Comparison of ENCODE assay signal across 8 cellular contexts in the genomic region with DNA sequence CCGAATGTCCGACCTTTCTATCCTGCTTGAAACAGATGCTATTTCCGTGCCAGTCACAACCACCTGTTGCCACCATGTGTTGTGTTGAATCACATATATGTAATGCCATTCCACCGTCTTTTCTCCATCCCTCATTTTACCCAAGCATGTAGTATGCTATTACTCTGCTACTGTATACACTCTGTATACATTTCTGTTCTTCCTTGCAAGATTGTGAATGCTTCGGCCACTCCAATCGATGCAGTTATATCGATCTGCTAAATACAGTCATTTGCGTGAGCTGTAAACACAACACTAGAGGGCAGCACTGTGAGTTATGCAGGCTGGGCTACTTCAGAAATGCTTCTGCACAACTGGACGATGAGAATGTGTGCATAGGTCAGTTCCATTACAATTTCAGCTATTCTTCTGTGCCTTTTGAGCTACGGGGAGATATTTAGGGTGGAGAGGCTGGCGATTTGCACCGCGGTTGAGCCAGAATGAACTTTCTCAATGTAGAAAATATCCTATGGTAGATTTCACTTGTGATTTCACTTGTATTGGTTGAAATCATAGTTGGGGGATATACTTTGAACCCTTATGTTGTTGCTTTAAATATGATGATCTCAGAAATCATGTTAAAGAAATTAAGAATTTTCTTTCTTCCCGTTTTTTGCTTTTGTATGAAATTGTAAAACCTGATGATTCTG.
A peak's percentile ranks its signal among the peaks of the same experiment; 100 is the strongest.
DNase-seq lines count a peak whose midpoint lies in the region; ATAC-seq and TF ChIP-seq lines count a peak whose summit lies in the region.

No MANE protein-coding gene starts in this region.

- H3K4me1 ChIP-seq in PC-9 (replicated peaks; ENCODE audit: insufficient read depth) (no peaks in the 10 kb centered on the region), mucosa of descending colon (ENCODE audit: low read depth) (no peaks in the 10 kb centered on the region)

- no peaks in the 10 kb centered on the region for H3K27me3 ChIP-seq in PC-9 (ENCODE audit: insufficient read depth, low read depth)

- no peaks in the 10 kb centered on the region for H4K20me1 ChIP-seq in PC-9 (ENCODE audit: insufficient read depth)

- TF ChIP-seq CTCF in PC-9 (conservative IDR thresholded peaks at IDR 0.05), result peak; percentile 93
- TF ChIP-seq CTCF in mucosa of descending colon (IDR thresholded peaks at IDR 0.05), result peak; percentile 50

- no peak overlapping the region for H3K4me2 ChIP-seq in PC-9

- H3K9me3 ChIP-seq in PC-9 (ENCODE audit: insufficient read depth, low read depth) (no peaks in the 10 kb centered on the region), mucosa of descending colon (no peaks in the 10 kb centered on the region)

- intact Hi-C loops in PC-9 (cut with micrococcal nuclease; ENCODE audit: unreplicated experiment), result loop anchor here (1.0 to 10.0 kb wide), 2 partner anchors 94 to 320 kb away; no protein-coding TSS in a partner anchor
- intact Hi-C loops in mucosa of descending colon (cut with DNase I, micrococcal nuclease), result loop anchor here in 1 of 2 donors (5.0 kb wide), 1 partner anchor 322 kb away; no protein-coding TSS in a partner anchor

- POLR2A ChIA-PET in PC-9 (lab: Charles Lee; ENCODE audit: unreplicated experiment), result no interaction called here

- no peaks in the 10 kb centered on the region for H3K9me2 ChIP-seq in PC-9 (ENCODE audit: insufficient read depth)

- no peak overlapping the region; the same call in 1 of the 2 replicates for H2AFZ ChIP-seq in PC-9

- BruUV-seq in PC-9 (replicated peaks; lab: Mats Ljungman, UMichigan), result no TSS peak

- ATAC-seq in GM19397 (IDR thresholded peaks at IDR 0.05; ENCODE audit: unreplicated experiment), result peak; percentile 87
- ATAC-seq in HG03432 (IDR thresholded peaks at IDR 0.05; ENCODE audit: unreplicated experiment), result peak; percentile 86
- ATAC-seq in mucosa of descending colon, result peak; percentile 86

- H3K79me2 ChIP-seq in PC-9 (ENCODE audit: low read depth), result no peaks in the 10 kb centered on the region

- no peaks in the 10 kb centered on the region for H3F3A ChIP-seq in PC-9 (ENCODE audit: insufficient read depth, low read depth)

- CTCF ChIA-PET in PC-9 (lab: Charles Lee), result interaction anchor here (0.9 to 1.6 kb wide), 2 partner anchors 98 to 317 kb away, joined by 3 to 11 read pairs; no protein-coding TSS in a partner anchor

- peak; percentile 22 for DNase-seq in activated CD4-positive, alpha-beta T cell treated with anti-CD3 and anti-CD28 coated beads for 48 hours
- no peak for DNase-seq in activated CD4-positive, alpha-beta T cell treated with anti-CD3 and anti-CD28 coated beads, Interleukin-2, amount 50 U/mL, for 1 hour
- DNase-seq in PC-9 (peak; percentile 7 to 59), dermis microvascular lymphatic vessel endothelial cell (ENCODE audit: low read depth in 2 of 2) (peak; percentile 28 to 48), mucosa of descending colon (peak in 1 of 3 donors; percentile 75)
- DNase-seq in activated effector memory CD4-positive, alpha-beta T cell treated with anti-CD3 and anti-CD28 coated beads, Interleukin-2, amount 50 U/mL, for 16 hours, result no peak

- H3K27ac ChIP-seq in PC-9, result no peak overlapping the region

- no peak overlapping the region for H3K4me3 ChIP-seq in PC-9
- H3K4me3 ChIP-seq in mucosa of descending colon, result no peak overlapping the region

- H3K36me3 ChIP-seq in PC-9 (ENCODE audit: low read depth) (no peaks in the 10 kb centered on the region), mucosa of descending colon (ENCODE audit: low read depth) (no peaks in the 10 kb centered on the region)

Comparison
In these comparisons a context has a peak if more than half of its experiments do, and no peak if none do; other contexts are left out.
1. DNase-seq: peak in activated CD4-positive, alpha-beta T cell treated with anti-CD3 and anti-CD28 coated beads for 48 hours (single experiment), PC-9 (2 of 2) and dermis microvascular lymphatic vessel endothelial cell (2 of 2); none in activated CD4-positive, alpha-beta T cell treated with anti-CD3 and anti-CD28 coated beads, Interleukin-2, amount 50 U/mL, for 1 hour (single experiment) and activated effector memory CD4-positive, alpha-beta T cell treated with anti-CD3 and anti-CD28 coated beads, Interleukin-2, amount 50 U/mL, for 16 hours (single experiment).
2. Peak in every context shown above with its lines, with median percentiles within 50 percentile points of each other: ATAC-seq.